ENCODE assay signal across 18 cellular contexts in the genomic region with DNA sequence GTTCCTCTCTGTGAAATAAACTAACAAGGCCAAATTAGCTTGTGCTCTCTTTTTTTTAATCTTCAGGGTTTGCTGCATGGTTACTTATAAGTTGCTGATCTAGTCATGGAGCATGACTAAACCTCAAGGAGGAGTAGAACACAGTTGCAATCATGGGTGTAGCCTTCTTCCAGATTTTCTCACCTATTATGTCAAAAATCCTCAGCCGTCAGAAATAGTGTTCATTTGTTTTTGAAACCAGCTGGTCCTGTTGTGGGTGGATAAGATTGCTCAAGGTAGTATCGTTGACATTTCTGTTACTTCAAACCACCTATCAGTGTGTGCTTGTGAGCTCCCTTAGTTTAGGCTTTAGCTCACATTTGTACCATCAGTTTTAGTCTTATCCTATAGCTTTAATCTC. TPM values are rescaled to one million over a fixed set of nuclear protein-coding genes. Genes with fewer than 3 reads are reported as not detected.
DNase-seq lines count a peak whose midpoint lies in the region; ATAC-seq and TF ChIP-seq lines count a peak whose summit lies in the region.
"Had no signal": no experiment of that assay in that cellular context is flagged by ENCODE, and none has a peak within 500 bp of the region (broad histone marks: within the 10 kb centered on the region; RNA-seq: fewer than 3 reads in every experiment).

No MANE protein-coding gene starts in this region.

- H3K4me3 Mint-ChIP-seq in activated T-cell treated with anti-CD3 and anti-CD28 coated beads, Interleukin-2, amount 50 U/mL, for 4 hours, result no peak overlapping the region
- no peak overlapping the region for H3K4me3 Mint-ChIP-seq in activated T-cell treated with anti-CD3 and anti-CD28 coated beads, Interleukin-2, amount 50 U/mL, for 24 hours
- no peak overlapping the region for H3K4me3 Mint-ChIP-seq in CD14-positive monocyte
- H3K4me3 Mint-ChIP-seq: neural crest cell had no signal

- H3K4me1 ChIP-seq in Peyer's patch, result peaks cover 0 to 22% (median 0%) of the 10 kb centered on the region in 4 donors

- no peaks in the 10 kb centered on the region for H3K9me3 Mint-ChIP-seq in activated T-cell treated with anti-CD3 and anti-CD28 coated beads, Interleukin-2, amount 50 U/mL, for 4 hours
- H3K9me3 Mint-ChIP-seq in activated T-cell treated with anti-CD3 and anti-CD28 coated beads, Interleukin-2, amount 50 U/mL, for 24 hours, result no peaks in the 10 kb centered on the region
- no peaks in the 10 kb centered on the region for H3K9me3 Mint-ChIP-seq in CD14-positive monocyte
- H3K9me3 Mint-ChIP-seq: CD4-positive, CD25-positive, alpha-beta regulatory T cell; neural crest cell had no signal

- no peaks in the 10 kb centered on the region for H3K36me3 Mint-ChIP-seq in activated T-cell treated with anti-CD3 and anti-CD28 coated beads, Interleukin-2, amount 50 U/mL, for 4 hours (ENCODE audit: insufficient read depth)
- peaks cover 4% of the 10 kb centered on the region for H3K36me3 Mint-ChIP-seq in activated T-cell treated with anti-CD3 and anti-CD28 coated beads, Interleukin-2, amount 50 U/mL, for 24 hours (ENCODE audit: low read depth)
- H3K36me3 Mint-ChIP-seq in CD14-positive monocyte, result peaks cover 0 to 9% of the 10 kb centered on the region in 2 donors

- no peaks in the 10 kb centered on the region for H3K36me3 ChIP-seq in Peyer's patch
- H3K36me3 ChIP-seq: uterus had no signal

- no peaks in the 10 kb centered on the region for H3K27me3 ChIP-seq in Peyer's patch
- H3K27me3 ChIP-seq: uterus had no signal

- intact Hi-C loops in CD14-positive monocyte (cut with micrococcal nuclease), result no loop called here

- H3K27ac Mint-ChIP-seq in activated T-cell treated with anti-CD3 and anti-CD28 coated beads, Interleukin-2, amount 50 U/mL, for 24 hours, result no peak overlapping the region
- no peak overlapping the region for H3K27ac Mint-ChIP-seq in CD14-positive monocyte

- H3K27ac ChIP-seq in Peyer's patch, result no peak overlapping the region
- H3K27ac ChIP-seq: coronary artery, uterus, VCaP had no signal

- H3K4me1 Mint-ChIP-seq in activated T-cell treated with anti-CD3 and anti-CD28 coated beads, Interleukin-2, amount 50 U/mL, for 4 hours (ENCODE audit: low read depth), result peaks cover 57% of the 10 kb centered on the region
- peaks cover 62% of the 10 kb centered on the region for H3K4me1 Mint-ChIP-seq in activated T-cell treated with anti-CD3 and anti-CD28 coated beads, Interleukin-2, amount 50 U/mL, for 24 hours (ENCODE audit: low read depth)
- peaks cover 23% of the 10 kb centered on the region for H3K4me1 Mint-ChIP-seq in CD14-positive monocyte
- H3K4me1 Mint-ChIP-seq: neural crest cell had no signal

- TF ChIP-seq CTCF in CD14-positive monocyte (IDR thresholded peaks at IDR 0.05) (no peak), Peyer's patch (IDR thresholded peaks at IDR 0.05) (no peak)

- peak; percentile 77 to 78 for ATAC-seq in activated T-cell treated with anti-CD3 and anti-CD28 coated beads, Interleukin-2, amount 50 U/mL, for 4 hours
- peak; percentile 95 for ATAC-seq in esophagus mucosa
- ATAC-seq in stimulated activated naive CD8-positive, alpha-beta T cell treated with anti-CD3 and anti-CD28 coated beads, Interleukin-15, Interleukin-2, amounts not matched to agents 100 U/mL and 50 U/mL, for 24 hours, result peak; percentile 71
- ATAC-seq: Right ventricle myocardium inferior had no signal

- no peaks in the 10 kb centered on the region for H3K27me3 Mint-ChIP-seq in activated T-cell treated with anti-CD3 and anti-CD28 coated beads, Interleukin-2, amount 50 U/mL, for 4 hours (ENCODE audit: low read depth)
- no peaks in the 10 kb centered on the region for H3K27me3 Mint-ChIP-seq in activated T-cell treated with anti-CD3 and anti-CD28 coated beads, Interleukin-2, amount 50 U/mL, for 24 hours
- H3K27me3 Mint-ChIP-seq in CD14-positive monocyte (ENCODE audit: low read depth in 3 of 3), result no peaks in the 10 kb centered on the region
- H3K27me3 Mint-ChIP-seq: CD4-positive, CD25-positive, alpha-beta regulatory T cell had no signal

- no peak for TF ChIP-seq POLR2A in Peyer's patch (IDR thresholded peaks at IDR 0.05)

- DNase-seq in activated T-cell treated with anti-CD3 and anti-CD28 coated beads, Interleukin-2, amount 50 U/mL, for 4 hours, result no peak
- DNase-seq in activated T-cell treated with anti-CD3 and anti-CD28 coated beads, Interleukin-2, amount 50 U/mL, for 24 hours, result no peak
- DNase-seq in LHCN-M2 (ENCODE audit: low read depth) (peak; percentile 6), CD14-positive monocyte (ENCODE audit: low spot score) (no peak), SW480 (ENCODE audit: low spot score) (no peak), Peyer's patch (no peak)
- no peak for DNase-seq in stimulated activated naive CD8-positive, alpha-beta T cell treated with anti-CD3 and anti-CD28 coated beads, Interleukin-15, Interleukin-2, amounts not matched to agents 100 U/mL and 50 U/mL, for 24 hours
- DNase-seq: CD4-positive, CD25-positive, alpha-beta regulatory T cell; NCI-H2029 treated with DMSO at 0.1 percent for 48 hours; NCI-H510A; stimulated activated CD4-positive, alpha-beta T cell treated with anti-CD3 and anti-CD28 coated beads, Interleukin-15, amount 100 ng/mL, for 24 hours; stimulated activated naive CD4-positive, alpha-beta T cell treated with Interleukin-2 at 50 U/mL for 16 hours; uterus had no signal

- H3K9me3 ChIP-seq in Peyer's patch, result no peaks in the 10 kb centered on the region
- H3K9me3 ChIP-seq: uterus had no signal

- H3K4me3 ChIP-seq in Peyer's patch, result no peak overlapping the region
- H3K4me3 ChIP-seq: coronary artery, uterus had no signal

RNA-seq across cellular contexts. Expression of a gene that starts 11.2 kb away (rescaled TPM):
- total RNA-seq in activated T-cell treated with anti-CD3 and anti-CD28 coated beads, Interleukin-2, amount 50 U/mL, for 4 hours, result 10 to 100 TPM; 14.6 to 20.2 (median 18.8) TPM
- total RNA-seq in LHCN-M2 (2014; rRNA removed), result 22.8 and 25.5 TPM in 2 replicates
- 9.5 TPM for polyA plus RNA-seq in LHCN-M2 (2012)
- total RNA-seq in esophagus mucosa, result 54.4 TPM
- polyA plus RNA-seq in CD14-positive monocyte, result 1 to 10 TPM; 3.8 to 4.9 TPM
- total RNA-seq in Peyer's patch, result 10 to 100 TPM; 51.1 to 71.6 (median 55.6) TPM

RNA-seq across cellular contexts. Expression of a gene that starts 11.4 kb away (rescaled TPM):
- 10 to 100 TPM; 15.9 to 18.9 (median 17.1) TPM for total RNA-seq in activated T-cell treated with anti-CD3 and anti-CD28 coated beads, Interleukin-2, amount 50 U/mL, for 4 hours
- total RNA-seq in LHCN-M2 (2014; rRNA removed), result 22.4 and 30.5 TPM in 2 replicates
- polyA plus RNA-seq in LHCN-M2 (2012), result 6.2 TPM
- 37.1 TPM for total RNA-seq in esophagus mucosa
- polyA plus RNA-seq in CD14-positive monocyte, result 10 to 100 TPM; 14.6 to 14.7 TPM
- total RNA-seq in Peyer's patch, result 10 to 100 TPM; 35.4 to 49.2 (median 42.3) TPM
